ENCODE assay signal across 9 cellular contexts in the genomic region with DNA sequence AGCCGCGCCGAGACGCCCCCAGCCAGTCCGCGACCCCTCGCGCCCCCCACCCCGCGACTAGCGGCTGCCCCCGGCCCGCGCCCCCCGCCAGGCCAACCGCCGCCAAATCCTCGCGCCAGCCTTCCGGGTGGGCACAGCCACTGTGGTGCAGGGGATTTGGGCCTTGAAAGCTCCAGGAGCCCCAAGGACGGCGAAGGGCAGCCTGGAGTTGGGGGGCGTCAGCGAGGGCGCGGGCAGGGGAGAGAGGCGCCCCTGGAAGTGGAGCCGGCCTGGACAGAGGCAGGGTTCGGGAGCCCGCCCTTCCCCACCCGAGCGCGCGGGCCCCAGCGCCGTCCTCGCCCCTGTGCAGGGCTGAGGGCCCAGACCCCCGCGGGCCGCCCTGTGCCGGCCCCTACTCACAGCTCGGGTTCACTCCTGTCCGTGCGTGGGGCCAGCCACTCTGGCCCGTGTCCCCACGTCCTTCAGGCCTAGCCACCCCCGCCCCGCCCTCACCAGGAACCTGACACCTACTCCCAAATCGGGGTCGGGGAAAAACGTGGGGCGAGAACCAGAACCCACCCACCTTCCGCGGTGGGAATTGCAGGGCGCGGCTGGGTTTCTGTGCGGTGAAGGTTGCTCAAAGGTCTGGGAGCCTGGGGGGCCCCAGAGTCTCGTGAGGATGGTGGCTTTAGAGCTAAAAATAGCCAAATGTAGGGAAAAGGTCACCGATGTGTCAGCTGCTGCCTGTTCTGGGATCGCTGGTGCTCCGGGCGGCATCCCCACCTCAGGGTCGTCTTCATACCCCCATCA. TPM values are rescaled to one million over a fixed set of nuclear protein-coding genes. Genes with fewer than 3 reads are reported as not detected.
DNase-seq lines count a peak whose midpoint lies in the region; ATAC-seq and TF ChIP-seq lines count a peak whose summit lies in the region.
"Had no signal": no experiment of that assay in that cellular context is flagged by ENCODE, and none has a peak within 500 bp of the region (broad histone marks: within the 10 kb centered on the region; RNA-seq: fewer than 3 reads in every experiment).

A gene (minus strand): TSS at position 441 of the 789 bp plus-strand sequence. CDS start 512 bp downstream, outside the sequence.

- H3K36me3 Mint-ChIP-seq in activated naive CD4-positive, alpha-beta T cell treated with anti-CD3 and anti-CD28 coated beads for 36 hours (ENCODE audit: low read depth), result peaks cover 21% of the 10 kb centered on the region
- H3K36me3 Mint-ChIP-seq in endodermal cell (ENCODE audit: low read depth) (peaks cover 26% of the 10 kb centered on the region), type B pancreatic cell (peaks cover 3% of the 10 kb centered on the region)

- no peaks in the 10 kb centered on the region for H3K9me3 Mint-ChIP-seq in activated naive CD4-positive, alpha-beta T cell treated with anti-CD3 and anti-CD28 coated beads for 36 hours
- H3K9me3 Mint-ChIP-seq in endodermal cell (no peaks in the 10 kb centered on the region), type B pancreatic cell (no peaks in the 10 kb centered on the region)
- H3K9me3 Mint-ChIP-seq: CD4-positive, CD25-positive, alpha-beta regulatory T cell had no signal

- no peaks in the 10 kb centered on the region for H3K27me3 Mint-ChIP-seq in activated naive CD4-positive, alpha-beta T cell treated with anti-CD3 and anti-CD28 coated beads for 36 hours (ENCODE audit: low read depth)
- H3K27me3 Mint-ChIP-seq in endodermal cell (ENCODE audit: insufficient read depth), result no peaks in the 10 kb centered on the region
- no peaks in the 10 kb centered on the region for H3K27me3 Mint-ChIP-seq in type B pancreatic cell
- H3K27me3 Mint-ChIP-seq: CD4-positive, CD25-positive, alpha-beta regulatory T cell had no signal

- ATAC-seq in HG03469 (IDR thresholded peaks at IDR 0.05; ENCODE audit: unreplicated experiment), result no peak

- H3K9me3 ChIP-seq in endodermal cell (ENCODE audit: control insufficient read depth, low read length), result no peaks in the 10 kb centered on the region

- H3K27ac ChIP-seq in endodermal cell (ENCODE audit: low read depth, low read length), result no peak within 1 kb of the TSS

- H3K27me3 ChIP-seq in endodermal cell (ENCODE audit: control insufficient read depth, insufficient read depth, low read length, poor library complexity, severe bottlenecking), result no peaks in the 10 kb centered on the region

- no peak within 1 kb of the TSS for H3K4me3 Mint-ChIP-seq in activated naive CD4-positive, alpha-beta T cell treated with anti-CD3 and anti-CD28 coated beads for 36 hours
- H3K4me3 Mint-ChIP-seq in endodermal cell (no peak within 1 kb of the TSS), type B pancreatic cell (no peak within 1 kb of the TSS)

- no peak within 1 kb of the TSS for H3K9ac ChIP-seq in endodermal cell (ENCODE audit: extremely low read depth, low read length, poor library complexity, severe bottlenecking)

- no peak within 1 kb of the TSS for H3K4me3 ChIP-seq in endodermal cell (ENCODE audit: low read length)

- H3K4me1 ChIP-seq in endodermal cell (ENCODE audit: control insufficient read depth, insufficient read depth, low read length), result peaks cover 3% of the 10 kb centered on the region

- CTCF ChIA-PET in activated naive CD4-positive, alpha-beta T cell treated with anti-CD3 and anti-CD28 coated beads for 36 hours (lab: Charles Lee), result interaction anchor here (0.6 to 1.1 kb wide), 4 partner anchors 15 to 746 kb away, joined by 3 to 4 read pairs (median 4); a partner anchor contains a TSS

- TF ChIP-seq CTCF in endodermal cell (conservative IDR thresholded peaks at IDR 0.05), result peak; percentile 11
- TF ChIP-seq CTCF in type B pancreatic cell (conservative IDR thresholded peaks at IDR 0.05), result no peak

- intact Hi-C loops in activated naive CD4-positive, alpha-beta T cell treated with anti-CD3 and anti-CD28 coated beads for 36 hours (cut with micrococcal nuclease), result no loop called here

- peaks cover 27% of the 10 kb centered on the region for H3K4me1 Mint-ChIP-seq in activated naive CD4-positive, alpha-beta T cell treated with anti-CD3 and anti-CD28 coated beads for 36 hours (ENCODE audit: low read depth)
- H3K4me1 Mint-ChIP-seq in endodermal cell (no peaks in the 10 kb centered on the region), type B pancreatic cell (ENCODE audit: unreplicated experiment) (peaks cover under 1% of the 10 kb centered on the region)

- H3K36me3 ChIP-seq in endodermal cell (ENCODE audit: control insufficient read depth, insufficient read depth, low read length), result peaks cover 47% of the 10 kb centered on the region

- H3K27ac Mint-ChIP-seq in activated naive CD4-positive, alpha-beta T cell treated with anti-CD3 and anti-CD28 coated beads for 36 hours, result no peak within 1 kb of the TSS
- no peak within 1 kb of the TSS for H3K27ac Mint-ChIP-seq in endodermal cell
- H3K27ac Mint-ChIP-seq in type B pancreatic cell, result no peak within 1 kb of the TSS

- no peak for DNase-seq in activated naive CD4-positive, alpha-beta T cell treated with anti-CD3 and anti-CD28 coated beads for 36 hours
- no peak for DNase-seq in activated naive CD4-positive, alpha-beta T cell treated with Interleukin-2 at 50 U/mL for 16 hours
- DNase-seq in endodermal cell, result no peak
- DNase-seq in myocyte (ENCODE audit: low read depth), result peak; percentile 61
- no peak for DNase-seq in type B pancreatic cell (ENCODE audit: extremely low spot score, unreplicated experiment)
- no peak for DNase-seq in UCSD-AML1 (lab: John Stamatoyannopoulos, UW; ENCODE audit: unreplicated experiment)
- no peak for DNase-seq in NCI-H187 (lab: John Stamatoyannopoulos, UW)

- 93 to 95% methylated on average over 22 to 63 of the region's 63 CpGs for WGBS in endodermal cell (ENCODE audit: insufficient coverage in 1 of 2, insufficient read length in 1 of 2), 2 experiments

RNA-seq across cellular contexts. Expression of the gene that starts here (rescaled TPM):
- total RNA-seq in activated naive CD4-positive, alpha-beta T cell treated with anti-CD3 and anti-CD28 coated beads for 36 hours, result 10 to 100 TPM; 37.3 to 43.7 TPM
- 100 to 1,000 TPM in 1 of 2 donors, 10 to 100 TPM in 1; 83.5 to 105 TPM for total RNA-seq in endodermal cell
- 58.2 TPM for polyA plus RNA-seq in endodermal cell (2013, experiment 1 of 2)
- 46.6 TPM for polyA plus RNA-seq in endodermal cell (2013, experiment 2 of 2)
- 3.9 and 11.5 TPM in 2 replicates for total RNA-seq in myocyte
- 17.2 TPM for polyA plus RNA-seq in myocyte (2012)
- total RNA-seq in type B pancreatic cell (ENCODE audit: low replicate concordance), result 68.4 and 94.5 TPM in 2 replicates
